Comparison of ENCODE assay signal across 18 cellular contexts in the genomic region with DNA sequence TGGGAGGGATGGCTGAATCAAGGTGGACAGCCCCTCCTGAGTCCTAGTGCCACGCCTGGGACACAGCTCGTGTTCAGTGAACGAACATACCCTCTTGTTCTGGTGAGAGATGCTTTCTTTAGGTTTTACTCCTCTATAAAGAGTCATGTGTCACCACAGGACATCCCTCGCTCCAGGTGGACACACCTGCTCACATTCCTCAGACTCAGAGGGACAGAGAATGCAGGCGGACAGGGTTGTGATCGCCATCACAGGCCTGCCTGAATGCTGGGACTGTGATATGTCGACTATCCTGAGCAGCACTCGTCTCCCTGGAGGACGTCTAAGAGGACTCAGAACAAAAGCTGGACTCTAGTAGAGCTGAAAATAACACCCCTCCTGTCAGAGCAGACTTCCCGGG.
"Had no signal": no experiment of that assay in that cellular context is flagged by ENCODE, and none has a peak within 500 bp of the region (broad histone marks: within the 10 kb centered on the region; RNA-seq: fewer than 3 reads in every experiment).

No MANE protein-coding gene starts in this region.

- H3K4me3 Mint-ChIP-seq: activated CD8-positive, alpha-beta memory T cell treated with anti-CD3 and anti-CD28 coated beads, Interleukin-2, amount 10 ng/mL, durations not matched to agents 7 days and 5 days; activated T-cell treated with anti-CD3 and anti-CD28 coated beads, Interleukin-2, amount 50 U/mL, for 4 hours; dendritic cell treated with granulocyte-macrophage colony-stimulating factor and Interleukin-4, amounts not matched to agents 40 ng/mL and 50 ng/mL, for 4 days had no signal

- ATAC-seq: activated CD8-positive, alpha-beta memory T cell treated with anti-CD3 and anti-CD28 coated beads, Interleukin-2, amount 10 ng/mL, durations not matched to agents 7 days and 5 days; activated T-cell treated with anti-CD3 and anti-CD28 coated beads, Interleukin-2, amount 50 U/mL, for 4 hours; gastrocnemius medialis; T-cell had no signal

- DNase-seq: activated CD8-positive, alpha-beta memory T cell treated with anti-CD3 and anti-CD28 coated beads, Interleukin-2, amount 10 ng/mL, durations not matched to agents 7 days and 5 days; activated gamma-delta T cell; activated T-cell treated with anti-CD3 and anti-CD28 coated beads, Interleukin-2, amount 50 U/mL, for 4 hours; aorta; gastrocnemius medialis; heart right ventricle; retina; stimulated activated CD4-positive, alpha-beta T cell treated with anti-CD3 and anti-CD28 coated beads, Interleukin-12 subunit alpha, Interleukin-12 subunit beta, amount 100 ng/mL, for 4 hours; stimulated activated naive B cell treated with anti-CD40 and anti-IgM and Interleukin-4, amounts not matched to agents 10 μg/mL and 1 μg/mL and 100 μg/mL, for 72 hours; T-cell; T-helper 9 cell; thyroid gland had no signal

- H3K9me3 ChIP-seq: gastrocnemius medialis, heart right ventricle, neutrophil, thyroid gland, vagina had no signal

- H3K9me3 Mint-ChIP-seq: activated T-cell treated with anti-CD3 and anti-CD28 coated beads, Interleukin-2, amount 50 U/mL, for 4 hours; dendritic cell treated with granulocyte-macrophage colony-stimulating factor and Interleukin-4, amounts not matched to agents 40 ng/mL and 50 ng/mL, for 4 days; stimulated activated naive B cell treated with anti-CD40 and anti-IgM and Interleukin-4, amounts not matched to agents 10 μg/mL and 1 μg/mL and 100 μg/mL, for 72 hours; T-cell had no signal

- H3K27ac ChIP-seq: epithelial cell of prostate, gastrocnemius medialis, heart right ventricle, neutrophil, thyroid gland, vagina had no signal

- H3K4me1 Mint-ChIP-seq: activated CD8-positive, alpha-beta memory T cell treated with anti-CD3 and anti-CD28 coated beads, Interleukin-2, amount 10 ng/mL, durations not matched to agents 7 days and 5 days had no signal

- H3K36me3 Mint-ChIP-seq: activated CD8-positive, alpha-beta memory T cell treated with anti-CD3 and anti-CD28 coated beads, Interleukin-2, amount 10 ng/mL, durations not matched to agents 7 days and 5 days; T-cell had no signal

- H3K27me3 ChIP-seq: gastrocnemius medialis, heart right ventricle, thyroid gland, vagina had no signal

- H3K27ac Mint-ChIP-seq: activated CD8-positive, alpha-beta memory T cell treated with anti-CD3 and anti-CD28 coated beads, Interleukin-2, amount 10 ng/mL, durations not matched to agents 7 days and 5 days; dendritic cell treated with granulocyte-macrophage colony-stimulating factor and Interleukin-4, amounts not matched to agents 40 ng/mL and 50 ng/mL, for 4 days; stimulated activated naive B cell treated with anti-CD40 and anti-IgM and Interleukin-4, amounts not matched to agents 10 μg/mL and 1 μg/mL and 100 μg/mL, for 72 hours had no signal

- H3K36me3 ChIP-seq: neutrophil, thyroid gland, vagina had no signal

- H3K4me3 ChIP-seq: gastrocnemius medialis, heart right ventricle, lung, thyroid gland, vagina had no signal

- FAIRE-seq: islet of Langerhans had no signal

- H3K4me1 ChIP-seq: gastrocnemius medialis, heart right ventricle, thyroid gland, vagina had no signal
